In genomic region chr12:49946497-49946896, GRCh38 we compare ENCODE assay signal across 28 cellular contexts. TPM values are rescaled to one million over a fixed set of nuclear protein-coding genes. Genes with fewer than 3 reads are reported as not detected.
DNase-seq lines count a peak whose midpoint lies in the region; ATAC-seq and TF ChIP-seq lines count a peak whose summit lies in the region.
"Had no signal": no experiment of that assay in that cellular context is flagged by ENCODE, and none has a peak within 500 bp of the region (broad histone marks: within the 10 kb centered on the region; RNA-seq: fewer than 3 reads in every experiment).

No MANE protein-coding gene starts in this region.

- peak; percentile 7 for DNase-seq in NCI-H1092 treated with DMSO at 0.1 percent for 48 hours (lab: John Stamatoyannopoulos, UW)
- no peak for DNase-seq in NCI-H1092 (lab: John Stamatoyannopoulos, UW)
- peak; percentile 54 for DNase-seq in DMS79 treated with DMSO at 0.1 percent for 48 hours (lab: John Stamatoyannopoulos, UW)
- DNase-seq in OCI-LY7 (ENCODE audit: low spot score): no peak
- DNase-seq in hepatocyte (ENCODE audit: low spot score): no peak
- no peak for DNase-seq in GM10248 (ENCODE audit: extremely low spot score)
- no peak for DNase-seq in omental fat pad (ENCODE audit: low spot score)
- DNase-seq: activated CD4-positive, alpha-beta T cell treated with anti-CD3 and anti-CD28 coated beads, Interleukin-2, amount 50 U/mL, for 48 hours; activated CD8-positive, alpha-beta memory T cell treated with anti-CD3 and anti-CD28 coated beads, Interleukin-2, amount 50 U/mL, for 48 hours; activated effector memory CD4-positive, alpha-beta T cell treated with Interleukin-2 at 50 U/mL for 16 hours; caudate nucleus; dermis blood vessel endothelial cell; EL; esophagus squamous epithelium; left cardiac atrium; NCI-H2107; NCI-H510A; right lobe of liver; stimulated activated CD4-positive, alpha-beta T cell treated with anti-CD3 and anti-CD28 coated beads, Interleukin-12 subunit alpha, Interleukin-12 subunit beta, amount 100 ng/mL, for 4 hours; stimulated activated CD4-positive, alpha-beta T cell treated with anti-CD3 and anti-CD28 coated beads, Interleukin-4, amount 100 ng/mL, for 4 hours had no signal

- no peaks in the 10 kb centered on the region for H3K27me3 ChIP-seq in hepatocyte
- H3K27me3 ChIP-seq: right lobe of liver, vagina had no signal

- H3K4me3 ChIP-seq in OCI-LY7 (ENCODE audit: low read depth, low read length, poor library complexity, severe bottlenecking) (no peak overlapping the region), hepatocyte (no peak overlapping the region)
- H3K4me3 ChIP-seq: esophagus squamous epithelium, right lobe of liver, vagina had no signal

- H2AFZ ChIP-seq in OCI-LY7 (ENCODE audit: low read length) (0 out of 2 replicates have a peak overlapping the region, but pooled peaks have one; percentile 60), hepatocyte (no peak overlapping the region)

- H3K27ac ChIP-seq in OCI-LY7 (ENCODE audit: low read depth, low read length, poor library complexity, severe bottlenecking) (no peak overlapping the region), hepatocyte (peak overlapping the region; percentile 73)
- H3K27ac ChIP-seq: 22Rv1, right lobe of liver had no signal

- H3K4me2 ChIP-seq in OCI-LY7 (ENCODE audit: low read length) (no peak overlapping the region), hepatocyte (peak overlapping the region; percentile 68)

- H3K9me3 ChIP-seq in OCI-LY7 (ENCODE audit: low read length) (no peaks in the 10 kb centered on the region), hepatocyte (ENCODE audit: low read depth) (no peaks in the 10 kb centered on the region)
- H3K9me3 ChIP-seq: esophagus squamous epithelium, right lobe of liver, vagina had no signal

- POLR2A ChIA-PET in OCI-LY7 (lab: Charles Lee) (interaction anchor here (1.2 kb wide), 1 partner anchor 19 kb away, joined by 3 read pairs; no protein-coding TSS in a partner anchor), GM10248 (lab: Yijun Ruan, JAX) (no interaction called here)

- no peak for TF ChIP-seq CTCF in OCI-LY7 (conservative IDR thresholded peaks at IDR 0.05; ENCODE audit: low read length)
- no peak for TF ChIP-seq CTCF in hepatocyte (IDR thresholded peaks at IDR 0.05; ENCODE audit: poor library complexity)
- no peak for TF ChIP-seq CTCF in GM10248 (IDR thresholded peaks at IDR 0.05; ENCODE audit: control extremely low read depth, extremely low read depth, low read depth, missing control alignments)
- TF ChIP-seq CTCF in omental fat pad (IDR thresholded peaks at IDR 0.05): no peak

- H3K79me2 ChIP-seq in OCI-LY7 (ENCODE audit: insufficient read depth, low read depth, low read length) (no peaks in the 10 kb centered on the region), hepatocyte (no peaks in the 10 kb centered on the region)

- no peaks in the 10 kb centered on the region for H3K36me3 ChIP-seq in OCI-LY7 (ENCODE audit: insufficient read depth, low read length)
- H3K36me3 ChIP-seq in hepatocyte (replicated peaks; ENCODE audit: insufficient read depth, low read depth): no peaks in the 10 kb centered on the region
- H3K36me3 ChIP-seq: esophagus squamous epithelium, right lobe of liver, vagina had no signal

- WGBS in hepatocyte (ENCODE audit: low lambda C conversion rate, missing lambda C conversion rate): 59% methylated on average over 3 of the region's 3 CpGs

- H4K20me1 ChIP-seq in OCI-LY7 (ENCODE audit: insufficient read depth, low read length) (no peaks in the 10 kb centered on the region), hepatocyte (ENCODE audit: insufficient read depth, poor library complexity, severe bottlenecking) (no peaks in the 10 kb centered on the region)

- ATAC-seq in omental fat pad (ENCODE audit: low FRiP score): no peak
- ATAC-seq in HG03159 (IDR thresholded peaks at IDR 0.05; ENCODE audit: unreplicated experiment): no peak
- ATAC-seq: left cardiac atrium; right lobe of liver; stimulated activated memory B cell treated with anti-CD40 and anti-IgM and Interleukin-4, amounts not matched to agents 10 μg/mL and 1 μg/mL and 100 μg/mL, for 72 hours had no signal

- no TSS peak for BruUV-seq in OCI-LY7 (replicated peaks; lab: Mats Ljungman, UMichigan)

- CTCF ChIA-PET in OCI-LY7 (lab: Charles Lee; ENCODE audit: unreplicated experiment) (interaction anchor here (1.0 kb wide), 2 partner anchors 40 to 77 kb away, joined by 3 read pairs; no protein-coding TSS in a partner anchor), GM10248 (lab: Yijun Ruan, JAX) (interaction anchor here (0.9 to 4.2 kb wide), 33 partner anchors 8 to 143 kb away, joined by 3 to 65 read pairs (median 6); partner anchors contain the start of gene AQP5)

- H3K4me1 ChIP-seq in OCI-LY7 (ENCODE audit: insufficient read depth, low read length, poor library complexity, severe bottlenecking) (peaks cover 19% of the 10 kb centered on the region), hepatocyte (ENCODE audit: insufficient read depth) (no peaks in the 10 kb centered on the region)

- H3K9me2 ChIP-seq in OCI-LY7 (ENCODE audit: insufficient read depth, low read length): no peaks in the 10 kb centered on the region
- H3K9me2 ChIP-seq in hepatocyte (replicated peaks; ENCODE audit: insufficient read depth): no peaks in the 10 kb centered on the region

- intact Hi-C loops in OCI-LY7 (cut with micrococcal nuclease; ENCODE audit: unreplicated experiment): loop anchor here (10.0 kb wide), 1 partner anchor 82 kb away; no protein-coding TSS in a partner anchor

RNA-seq across cellular contexts. Expression of gene AQP2, which starts 4.0 kb away (rescaled TPM):
- total RNA-seq in OCI-LY7 (2014; rRNA removed; shearing (Covaris generic)): not detected in 2 replicates
- total RNA-seq in OCI-LY7 (2022) (not detected in 2 replicates), hepatocyte (0.08 and 1.4 TPM in 2 replicates), omental fat pad (not detected)
- polyA plus RNA-seq in hepatocyte: 0.71 and 1.8 TPM in 2 replicates
- total RNA-seq: dermis blood vessel endothelial cell, esophagus squamous epithelium, frontal cortex, H1, neural crest cell, right lobe of liver, temporal lobe, vagina had no signal
- polyA plus RNA-seq: H1 had no signal

RNA-seq across cellular contexts. Expression of gene AQP5, which starts 15.2 kb away (rescaled TPM):
- total RNA-seq in OCI-LY7 (2014; rRNA removed; shearing (Covaris generic)): not detected in 2 replicates
- not detected in 2 replicates for total RNA-seq in OCI-LY7 (2022)
- total RNA-seq in hepatocyte: 1.2 and 1.3 TPM in 2 replicates
- polyA plus RNA-seq in hepatocyte: 0.50 and 1.2 TPM in 2 replicates
- not detected for total RNA-seq in omental fat pad
- total RNA-seq: right lobe of liver, vagina had no signal

RNA-seq across cellular contexts. Expression of gene AQP6, which starts 26.2 kb away (rescaled TPM):
- total RNA-seq in OCI-LY7 (2014; rRNA removed; shearing (Covaris generic)): not detected in 2 replicates
- total RNA-seq in OCI-LY7 (2022): not detected in 2 replicates
- total RNA-seq in hepatocyte: not detected in 2 replicates
- 0.23 TPM in 1 of 2 replicates, not detected in the other for polyA plus RNA-seq in hepatocyte
- total RNA-seq in omental fat pad: under 1 TPM in 1 of 4 donors, not detected in 3; 0.56 TPM
- total RNA-seq: dermis blood vessel endothelial cell, esophagus squamous epithelium, frontal cortex, vagina had no signal

RNA-seq across cellular contexts. Expression of gene FAIM2, which starts 42.8 kb away (rescaled TPM):
- not detected in 2 replicates for total RNA-seq in OCI-LY7 (2014; rRNA removed; shearing (Covaris generic))
- total RNA-seq in OCI-LY7 (2022): 0.10 and 0.35 TPM in 2 replicates
- total RNA-seq in hepatocyte: 1.4 and 5.0 TPM in 2 replicates
- polyA plus RNA-seq in hepatocyte: 7.3 and 14.0 TPM in 2 replicates
- 1 to 10 TPM in 3 of 4 donors, under 1 TPM in 1; 0.36 to 6.1 (median 3.1) TPM for total RNA-seq in omental fat pad
- total RNA-seq: dermis blood vessel endothelial cell had no signal

Comparison
In these comparisons a context has a peak if more than half of its experiments do, and no peak if none do; other contexts are left out.
1. DNase-seq: peak in NCI-H1092 treated with DMSO at 0.1 percent for 48 hours (single experiment) and DMS79 treated with DMSO at 0.1 percent for 48 hours (single experiment); none in NCI-H1092 (single experiment), OCI-LY7 (single experiment), hepatocyte (single experiment), GM10248 (single experiment) and omental fat pad (single experiment).